ENCODE assay signal across 11 cellular contexts in genomic region chr11:9219572-9219971, GRCh38. TPM values are rescaled to one million over a fixed set of nuclear protein-coding genes. Genes with fewer than 3 reads are reported as not detected.
DNase-seq lines count a peak whose midpoint lies in the region; ATAC-seq, FAIRE-seq and TF ChIP-seq lines count a peak whose summit lies in the region.
"Had no signal": no experiment of that assay in that cellular context is flagged by ENCODE, and none has a peak within 500 bp of the region (broad histone marks: within the 10 kb centered on the region; RNA-seq: fewer than 3 reads in every experiment).

No MANE protein-coding gene starts in this region.

- intact Hi-C loops in colonic mucosa (cut with DNase I), result no loop called here

- H3K4me3 ChIP-seq in HAP-1, result no peak overlapping the region
- H3K4me3 ChIP-seq in astrocyte (ENCODE audit: insufficient read depth, low read depth, low read length), result no peak overlapping the region
- H3K4me3 ChIP-seq in gastroesophageal sphincter, result no peak overlapping the region
- no peak overlapping the region for H3K4me3 ChIP-seq in skeletal muscle cell (ENCODE audit: low read depth, low read length)
- no peak overlapping the region for H3K4me3 ChIP-seq in colonic mucosa
- H3K4me3 ChIP-seq: hepatocyte had no signal

- TF ChIP-seq POLR2A in gastroesophageal sphincter (IDR thresholded peaks at IDR 0.05), result no peak

- 20 to 30% methylated on average over 2 of the region's 2 CpGs for WGBS in gastroesophageal sphincter (ENCODE audit: low coverage in 1 of 2), 2 donors

- H3K9ac ChIP-seq in astrocyte (ENCODE audit: low read length), result no peak overlapping the region
- no peak overlapping the region for H3K9ac ChIP-seq in colonic mucosa (ENCODE audit: low read depth in 2 of 2, low read length in 2 of 2)

- TF ChIP-seq CTCF in astrocyte (IDR thresholded peaks at IDR 0.05; ENCODE audit: insufficient read depth, low read depth, low read length) (no peak), gastroesophageal sphincter (IDR thresholded peaks at IDR 0.05) (no peak), colonic mucosa (IDR thresholded peaks at IDR 0.05) (no peak)

- H3K79me2 ChIP-seq in astrocyte (ENCODE audit: insufficient read depth, low read length), result peaks cover 93% of the 10 kb centered on the region

- H3K27me3 Mint-ChIP-seq in astrocyte (ENCODE audit: low read depth, unreplicated experiment), result no peaks in the 10 kb centered on the region
- no peaks in the 10 kb centered on the region for H3K27me3 Mint-ChIP-seq in T-helper 17 cell
- H3K27me3 Mint-ChIP-seq: naive B cell had no signal

- H3K4me1 ChIP-seq in HAP-1 (peaks cover 28% of the 10 kb centered on the region), astrocyte (ENCODE audit: insufficient read depth, low read length) (peaks cover 10% of the 10 kb centered on the region), gastroesophageal sphincter (peaks cover 0 to 37% (median 3%) of the 10 kb centered on the region in 3 donors), colonic mucosa (no peaks in the 10 kb centered on the region)

- H3K4me3 Mint-ChIP-seq in astrocyte (ENCODE audit: unreplicated experiment) (no peak overlapping the region), T-helper 17 cell (no peak overlapping the region)
- H3K4me3 Mint-ChIP-seq: naive B cell had no signal

- no peaks in the 10 kb centered on the region for H3K9me3 Mint-ChIP-seq in astrocyte (ENCODE audit: unreplicated experiment)

- no peaks in the 10 kb centered on the region for H3K9me3 ChIP-seq in HAP-1
- no peaks in the 10 kb centered on the region for H3K9me3 ChIP-seq in astrocyte (ENCODE audit: insufficient read depth, low read depth, low read length)
- no peaks in the 10 kb centered on the region for H3K9me3 ChIP-seq in gastroesophageal sphincter
- no peaks in the 10 kb centered on the region for H3K9me3 ChIP-seq in colonic mucosa
- no peaks in the 10 kb centered on the region for H3K9me3 ChIP-seq in T-helper 17 cell (ENCODE audit: control insufficient read depth, low read length, poor library complexity, severe bottlenecking)

- ATAC-seq in gastroesophageal sphincter (peak; percentile 87), GM19023 (IDR thresholded peaks at IDR 0.05; ENCODE audit: unreplicated experiment) (no peak), T-helper 17 cell (no peak)

- H3K36me3 ChIP-seq in HAP-1 (replicated peaks) (no peaks in the 10 kb centered on the region; the same call in 1 of the 2 replicates), astrocyte (ENCODE audit: insufficient read depth, low read length) (no peaks in the 10 kb centered on the region), gastroesophageal sphincter (no peaks in the 10 kb centered on the region), colonic mucosa (no peaks in the 10 kb centered on the region)

- H3K27me3 ChIP-seq in HAP-1 (ENCODE audit: low read depth) (no peaks in the 10 kb centered on the region), astrocyte (ENCODE audit: insufficient read depth, low read length) (no peaks in the 10 kb centered on the region), gastroesophageal sphincter (no peaks in the 10 kb centered on the region), colonic mucosa (no peaks in the 10 kb centered on the region)
- H3K27me3 ChIP-seq: hepatocyte had no signal

- H3K4me2 ChIP-seq in astrocyte (ENCODE audit: low read length), result peak overlapping the region; percentile 2
- H3K4me2 ChIP-seq: hepatocyte had no signal

- H3K27ac Mint-ChIP-seq in astrocyte (ENCODE audit: unreplicated experiment) (peak overlapping the region; percentile 6), T-helper 17 cell (no peak overlapping the region)

- in situ Hi-C loops in HAP-1 (cut with MboI; ENCODE audit: low sequenced_read_pairs), result no loop called here

- no peak overlapping the region for H2AFZ ChIP-seq in astrocyte (ENCODE audit: low read depth, low read length)
- H2AFZ ChIP-seq: hepatocyte had no signal

- H3K36me3 Mint-ChIP-seq in astrocyte (ENCODE audit: low read depth, unreplicated experiment) (peaks cover 1% of the 10 kb centered on the region), T-helper 17 cell (ENCODE audit: low read depth) (no peaks in the 10 kb centered on the region)
- H3K36me3 Mint-ChIP-seq: naive B cell had no signal

- H4K20me1 ChIP-seq in astrocyte (ENCODE audit: insufficient read depth, low read length), result peaks cover 80% of the 10 kb centered on the region

- no peak for FAIRE-seq in astrocyte (lab: Jason Lieb, UNC)

- H3K27ac ChIP-seq in astrocyte (ENCODE audit: low read depth, low read length), result peak overlapping the region; percentile 40
- peak overlapping the region in 3 of 4 donors; percentile 30 to 68 (median 48) for H3K27ac ChIP-seq in gastroesophageal sphincter
- H3K27ac ChIP-seq in colonic mucosa, result no peak overlapping the region
- H3K27ac ChIP-seq: hepatocyte had no signal

- TF ChIP-seq EP300 in gastroesophageal sphincter (IDR thresholded peaks at IDR 0.05), result no peak

- peaks cover 12% of the 10 kb centered on the region for H3K4me1 Mint-ChIP-seq in astrocyte (ENCODE audit: low read depth, unreplicated experiment)
- H3K4me1 Mint-ChIP-seq in T-helper 17 cell, result peaks cover 16% of the 10 kb centered on the region

- DNase-seq in HAP-1 (ENCODE audit: low spot score in 2 of 2) (peak; percentile 18 to 48), astrocyte (ENCODE audit: low read depth) (peak; percentile 94), skeletal muscle cell (ENCODE audit: low read depth) (peak; percentile 71), colonic mucosa (no peak), NCI-H2029 (lab: John Stamatoyannopoulos, UW) (no peak), T-helper 17 cell (no peak)
- DNase-seq: naive B cell; stimulated activated CD4-positive, alpha-beta T cell treated with anti-CD3 and anti-CD28 coated beads, Interleukin-1b, Interleukin-23, amount 100 ng/mL, for 48 hours had no signal

RNA-seq across cellular contexts. Expression of gene DENND5A, which starts 45.6 kb away (rescaled TPM):
- total RNA-seq in astrocyte, result 147 and 156 TPM in 2 replicates
- 100 to 1,000 TPM in 2 of 4 donors, 10 to 100 TPM in 2; 79.2 to 151 (median 96.2) TPM for total RNA-seq in gastroesophageal sphincter
- 10 to 100 TPM in 1 of 2 donors, 1 to 10 TPM in 1; 7.0 to 24.8 TPM for total RNA-seq in colonic mucosa
- 10 to 100 TPM; 66.3 to 96.5 TPM for total RNA-seq in T-helper 17 cell

Comparison
In these comparisons a context has a peak if more than half of its experiments do, and no peak if none do; other contexts are left out.
1. DNase-seq: peak in HAP-1 (2 of 2), astrocyte (single experiment) and skeletal muscle cell (single experiment); none in colonic mucosa (single experiment), NCI-H2029 (single experiment) and T-helper 17 cell (0 of 3).